10 cellular contexts compared by ENCODE assay signal in genomic region chr15:60424006-60424405, GRCh38. TPM values are rescaled to one million over a fixed set of nuclear protein-coding genes. Genes with fewer than 3 reads are reported as not detected.
DNase-seq lines count a peak whose midpoint lies in the region; ATAC-seq and TF ChIP-seq lines count a peak whose summit lies in the region.
"Had no signal": no experiment of that assay in that cellular context is flagged by ENCODE, and none has a peak within 500 bp of the region (broad histone marks: within the 10 kb centered on the region; RNA-seq: fewer than 3 reads in every experiment).

No MANE protein-coding gene starts in this region.

- DNase-seq in activated CD8-positive, alpha-beta memory T cell treated with anti-CD3 and anti-CD28 coated beads, Interleukin-2, amount 10 ng/mL, durations not matched to agents 7 days and 5 days = no peak
- DNase-seq in activated CD8-positive, alpha-beta memory T cell treated with anti-CD3 and anti-CD28 coated beads, Interleukin-2, amount 50 U/mL, for 48 hours = no peak
- DNase-seq in activated naive CD8-positive, alpha-beta T cell treated with anti-CD3 and anti-CD28 coated beads for 36 hours = no peak
- DNase-seq in memory B cell (ENCODE audit: low spot score in 2 of 2) (no peak), thyroid gland (no peak), inferior parietal cortex (ENCODE audit: extremely low spot score) (no peak), DMS79 (lab: John Stamatoyannopoulos, UW) (no peak)
- DNase-seq: activated T-cell treated with anti-CD3 and anti-CD28 coated beads, Interleukin-2, amount 50 U/mL, for 1 hour; small intestine had no signal

- H3K36me3 ChIP-seq in thyroid gland = no peaks in the 10 kb centered on the region

- H3K4me3 Mint-ChIP-seq in activated CD8-positive, alpha-beta memory T cell treated with anti-CD3 and anti-CD28 coated beads, Interleukin-2, amount 10 ng/mL, durations not matched to agents 7 days and 5 days = no peak overlapping the region
- no peak overlapping the region for H3K4me3 Mint-ChIP-seq in activated naive CD8-positive, alpha-beta T cell treated with anti-CD3 and anti-CD28 coated beads for 36 hours
- H3K4me3 Mint-ChIP-seq in memory B cell = no peak overlapping the region

- TF ChIP-seq CTCF in thyroid gland (IDR thresholded peaks at IDR 0.05) = no peak

- CTCF ChIA-PET in activated CD8-positive, alpha-beta memory T cell treated with anti-CD3 and anti-CD28 coated beads, Interleukin-2, amount 10 ng/mL, durations not matched to agents 7 days and 5 days (lab: Charles Lee) = no interaction called here

- TF ChIP-seq POLR2A in thyroid gland (IDR thresholded peaks at IDR 0.05) = no peak

- H3K27me3 ChIP-seq in thyroid gland = no peaks in the 10 kb centered on the region

- intact Hi-C loops in thyroid gland (cut with DNase I) = no loop called here

- ATAC-seq in activated CD8-positive, alpha-beta memory T cell treated with anti-CD3 and anti-CD28 coated beads, Interleukin-2, amount 10 ng/mL, durations not matched to agents 7 days and 5 days = no peak
- ATAC-seq in memory B cell (ENCODE audit: low read depth) (no peak), HG02970 (IDR thresholded peaks at IDR 0.05; ENCODE audit: low FRiP score, unreplicated experiment) (no peak)

- WGBS in thyroid gland, 2 donors = 90 to 91% methylated on average over 1 of the region's 1 CpG

- H3K36me3 Mint-ChIP-seq in activated CD8-positive, alpha-beta memory T cell treated with anti-CD3 and anti-CD28 coated beads, Interleukin-2, amount 10 ng/mL, durations not matched to agents 7 days and 5 days = peaks cover 20% of the 10 kb centered on the region
- H3K36me3 Mint-ChIP-seq in activated naive CD8-positive, alpha-beta T cell treated with anti-CD3 and anti-CD28 coated beads for 36 hours = peaks cover 13% of the 10 kb centered on the region
- peaks cover 20% of the 10 kb centered on the region for H3K36me3 Mint-ChIP-seq in memory B cell

- peaks cover 1% of the 10 kb centered on the region for H3K4me1 Mint-ChIP-seq in activated CD8-positive, alpha-beta memory T cell treated with anti-CD3 and anti-CD28 coated beads, Interleukin-2, amount 10 ng/mL, durations not matched to agents 7 days and 5 days
- H3K4me1 Mint-ChIP-seq in activated naive CD8-positive, alpha-beta T cell treated with anti-CD3 and anti-CD28 coated beads for 36 hours = peaks cover 9% of the 10 kb centered on the region
- H3K4me1 Mint-ChIP-seq in memory B cell = peaks cover 4% of the 10 kb centered on the region

- no peak overlapping the region for H3K4me3 ChIP-seq in thyroid gland (replicated peaks in 1 of 3)

- H3K27ac Mint-ChIP-seq in activated CD8-positive, alpha-beta memory T cell treated with anti-CD3 and anti-CD28 coated beads, Interleukin-2, amount 10 ng/mL, durations not matched to agents 7 days and 5 days = peak overlapping the region; percentile 7
- peak overlapping the region; percentile 10 for H3K27ac Mint-ChIP-seq in activated naive CD8-positive, alpha-beta T cell treated with anti-CD3 and anti-CD28 coated beads for 36 hours
- peak overlapping the region; percentile 67 for H3K27ac Mint-ChIP-seq in memory B cell

- H3K27ac ChIP-seq in thyroid gland = peak overlapping the region in 2 of 3 donors; percentile 42 to 57

- H3K9me3 Mint-ChIP-seq in activated CD8-positive, alpha-beta memory T cell treated with anti-CD3 and anti-CD28 coated beads, Interleukin-2, amount 10 ng/mL, durations not matched to agents 7 days and 5 days (ENCODE audit: low read depth) = no peaks in the 10 kb centered on the region
- no peaks in the 10 kb centered on the region for H3K9me3 Mint-ChIP-seq in activated naive CD8-positive, alpha-beta T cell treated with anti-CD3 and anti-CD28 coated beads for 36 hours
- no peaks in the 10 kb centered on the region for H3K9me3 Mint-ChIP-seq in memory B cell

- no peaks in the 10 kb centered on the region for H3K27me3 Mint-ChIP-seq in activated CD8-positive, alpha-beta memory T cell treated with anti-CD3 and anti-CD28 coated beads, Interleukin-2, amount 10 ng/mL, durations not matched to agents 7 days and 5 days
- H3K27me3 Mint-ChIP-seq in activated naive CD8-positive, alpha-beta T cell treated with anti-CD3 and anti-CD28 coated beads for 36 hours = no peaks in the 10 kb centered on the region
- no peaks in the 10 kb centered on the region for H3K27me3 Mint-ChIP-seq in memory B cell

- H3K9me3 ChIP-seq in thyroid gland = no peaks in the 10 kb centered on the region

- peaks cover 14 to 22% of the 10 kb centered on the region in 2 donors for H3K4me1 ChIP-seq in thyroid gland

RNA-seq across cellular contexts. Expression of gene ANXA2, which starts 26.2 kb away (rescaled TPM):
- 100 to 1,000 TPM; 382 to 422 TPM for total RNA-seq in activated CD8-positive, alpha-beta memory T cell treated with anti-CD3 and anti-CD28 coated beads, Interleukin-2, amount 10 ng/mL, durations not matched to agents 7 days and 5 days
- 10 to 100 TPM; 44.0 to 44.8 TPM for total RNA-seq in activated naive CD8-positive, alpha-beta T cell treated with anti-CD3 and anti-CD28 coated beads for 36 hours
- total RNA-seq in thyroid gland = 100 to 1,000 TPM; 436 to 796 (median 612) TPM

RNA-seq across cellular contexts. Expression of gene ICE2, which starts 54.9 kb away (rescaled TPM):
- 10 to 100 TPM; 54.6 to 74.2 TPM for total RNA-seq in activated CD8-positive, alpha-beta memory T cell treated with anti-CD3 and anti-CD28 coated beads, Interleukin-2, amount 10 ng/mL, durations not matched to agents 7 days and 5 days
- 10 to 100 TPM; 72.0 to 72.8 TPM for total RNA-seq in activated naive CD8-positive, alpha-beta T cell treated with anti-CD3 and anti-CD28 coated beads for 36 hours
- total RNA-seq in thyroid gland = 10 to 100 TPM; 52.6 to 84.5 (median 59.5) TPM

Comparison
In these comparisons a context has a peak if more than half of its experiments do, and no peak if none do; other contexts are left out.
1. H3K27ac Mint-ChIP-seq: peak in every context shown above with its lines; median percentile 67 in memory B cell; 10 in activated naive CD8-positive, alpha-beta T cell treated with anti-CD3 and anti-CD28 coated beads for 36 hours; 7 in activated CD8-positive, alpha-beta memory T cell treated with anti-CD3 and anti-CD28 coated beads, Interleukin-2, amount 10 ng/mL, durations not matched to agents 7 days and 5 days.
2. RNA of gene ANXA2, which starts 26.2 kb away (total RNA-seq): 436 to 796 TPM in thyroid gland and 382 to 422 TPM in activated CD8-positive, alpha-beta memory T cell treated with anti-CD3 and anti-CD28 coated beads, Interleukin-2, amount 10 ng/mL, durations not matched to agents 7 days and 5 days; 44.0 to 44.8 TPM in activated naive CD8-positive, alpha-beta T cell treated with anti-CD3 and anti-CD28 coated beads for 36 hours; every median in the first group is over 4 times any median in the second.